In the genomic region with DNA sequence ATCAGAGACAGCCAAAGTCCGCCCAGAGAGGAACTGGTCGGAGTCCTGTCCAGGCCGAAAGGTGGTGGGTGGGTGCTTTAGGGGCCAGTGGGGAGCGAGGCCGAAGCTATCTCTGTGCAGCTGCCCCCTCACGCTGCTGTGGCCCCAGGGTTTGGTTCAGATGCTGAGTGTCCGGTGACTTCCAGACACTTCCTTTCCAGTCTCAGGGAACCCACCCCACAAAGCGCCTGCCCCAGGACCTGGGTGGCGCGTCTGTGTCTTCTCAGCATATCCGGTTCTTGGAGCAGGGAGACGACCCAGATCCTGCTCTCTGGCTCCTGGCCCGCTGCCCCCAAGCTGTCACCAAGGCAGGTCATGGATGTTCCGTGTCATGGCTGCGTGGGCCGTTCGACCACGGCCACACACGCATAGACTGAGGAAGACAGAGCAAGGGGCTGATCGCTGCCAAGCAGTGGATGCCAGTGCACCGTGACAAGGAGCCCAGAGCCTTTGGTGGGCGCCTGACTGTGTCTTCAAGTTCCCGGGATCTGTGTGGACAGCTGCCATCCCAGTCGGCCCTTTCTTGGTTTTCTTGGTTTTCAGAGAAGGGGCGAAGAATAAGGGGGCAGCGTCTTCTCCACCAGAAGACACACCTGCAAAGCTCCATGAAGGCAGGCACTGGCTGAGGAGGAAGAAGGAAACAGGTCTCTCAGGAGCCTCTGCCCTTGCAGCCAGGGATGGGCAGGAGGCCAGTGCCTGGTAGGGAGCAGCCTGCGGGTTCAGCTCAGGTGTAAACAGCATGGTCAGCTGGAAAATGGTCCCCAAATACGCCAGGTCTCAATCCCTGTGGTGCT, we compare ENCODE assay signal across 29 cellular contexts. TPM values are rescaled to one million over a fixed set of nuclear protein-coding genes. Genes with fewer than 3 reads are reported as not detected.
DNase-seq lines count a peak whose midpoint lies in the region; ATAC-seq and TF ChIP-seq lines count a peak whose summit lies in the region.
"Had no signal": no experiment of that assay in that cellular context is flagged by ENCODE, and none has a peak within 500 bp of the region (broad histone marks: within the 10 kb centered on the region; RNA-seq: fewer than 3 reads in every experiment).

No MANE protein-coding gene starts in this region.

- H3K27ac ChIP-seq in heart left ventricle (no peak overlapping the region), lower lobe of right lung (no peak overlapping the region), spleen (no peak overlapping the region)
- H3K27ac ChIP-seq: esophagus muscularis mucosa, foreskin keratinocyte, skin epidermis, WERI-Rb-1 had no signal

- TF ChIP-seq CTCF in heart left ventricle (IDR thresholded peaks at IDR 0.05) (no peak), lower lobe of right lung (IDR thresholded peaks at IDR 0.05) (no peak), spleen (IDR thresholded peaks at IDR 0.05 in 8 of 11, conservative IDR thresholded peaks at IDR 0.05 in 3 of 11) (no peak), MCF 10A (IDR thresholded peaks at IDR 0.05; ENCODE audit: unreplicated experiment) (no peak)

- H3K9me3 Mint-ChIP-seq in activated naive CD4-positive, alpha-beta T cell treated with anti-CD3 and anti-CD28 coated beads, Interleukin-2, amount 50 U/mL, for 72 hours = no peaks in the 10 kb centered on the region
- no peaks in the 10 kb centered on the region for H3K9me3 Mint-ChIP-seq in MCF 10A (ENCODE audit: unreplicated experiment)
- H3K9me3 Mint-ChIP-seq: activated CD4-positive, alpha-beta T cell treated with anti-CD3 and anti-CD28 coated beads, Interleukin-2, amount 10 ng/mL, durations not matched to agents 24 days and 14 days; CD4-positive, alpha-beta T cell; T-cell had no signal

- 90 to 93% (median 91%) methylated on average over 27 to 28 of the region's 28 CpGs for WGBS in heart left ventricle, 4 donors
- WGBS in spleen, 5 donors = 82 to 92% (median 88%) methylated on average over 20 to 28 of the region's 28 CpGs

- BruUV-seq in MCF 10A (replicated peaks; lab: Mats Ljungman, UMichigan) = no TSS peak

- H3K36me3 Mint-ChIP-seq in activated naive CD4-positive, alpha-beta T cell treated with anti-CD3 and anti-CD28 coated beads, Interleukin-2, amount 50 U/mL, for 72 hours = no peaks in the 10 kb centered on the region
- H3K36me3 Mint-ChIP-seq in MCF 10A (ENCODE audit: insufficient read depth, unreplicated experiment) = no peaks in the 10 kb centered on the region
- H3K36me3 Mint-ChIP-seq: T-cell had no signal

- TF ChIP-seq POLR2A in heart left ventricle (IDR thresholded peaks at IDR 0.05) (no peak), spleen (IDR thresholded peaks at IDR 0.05) (no peak)

- H3K4me3 Mint-ChIP-seq in MCF 10A (ENCODE audit: unreplicated experiment) = no peak overlapping the region
- H3K4me3 Mint-ChIP-seq: activated CD4-positive, alpha-beta T cell treated with anti-CD3 and anti-CD28 coated beads, Interleukin-2, amount 10 ng/mL, durations not matched to agents 24 days and 14 days; CD4-positive, alpha-beta T cell; T-cell had no signal

- H3K27ac Mint-ChIP-seq in activated naive CD4-positive, alpha-beta T cell treated with anti-CD3 and anti-CD28 coated beads, Interleukin-2, amount 50 U/mL, for 72 hours = no peak overlapping the region
- H3K27ac Mint-ChIP-seq in MCF 10A (ENCODE audit: low read depth, unreplicated experiment) = no peak overlapping the region
- H3K27ac Mint-ChIP-seq: activated CD4-positive, alpha-beta T cell treated with anti-CD3 and anti-CD28 coated beads, Interleukin-2, amount 10 ng/mL, durations not matched to agents 24 days and 14 days; activated T-helper 2 cell treated with anti-CD3 and anti-CD28 coated beads, Interferon-gamma antibody, Interleukin-2, Interleukin-4, amounts not matched to agents 10 μg/mL and 5 μg/mL and 100 μg/mL, durations not matched to agents 14 hours and 24 hours and 36 hours; CD4-positive, alpha-beta T cell had no signal

- DNase-seq in activated naive CD4-positive, alpha-beta T cell treated with anti-CD3 and anti-CD28 coated beads, Interleukin-2, amount 50 U/mL, for 16 hours = peak; percentile 4
- no peak for DNase-seq in activated naive CD4-positive, alpha-beta T cell treated with anti-CD3 and anti-CD28 coated beads, Interleukin-2, amount 50 U/mL, for 72 hours (ENCODE audit: low spot score in 2 of 2)
- DNase-seq in heart left ventricle (peak; percentile 4 to 50 (median 19)), lower lobe of right lung (peak; percentile 31), spleen (peak; percentile 52), MCF 10A (ENCODE audit: unreplicated experiment) (no peak), NCI-H2196 treated with DMSO at 0.1 percent for 48 hours (lab: John Stamatoyannopoulos, UW; ENCODE audit: unreplicated experiment) (no peak)
- DNase-seq: activated CD4-positive, alpha-beta T cell treated with anti-CD3 and anti-CD28 coated beads, Interleukin-2, amount 10 ng/mL, durations not matched to agents 24 days and 14 days; activated CD8-positive, alpha-beta memory T cell treated with anti-CD3 and anti-CD28 coated beads for 24 hours; activated T-cell treated with anti-CD3 and anti-CD28 coated beads for 4 hours; CD4-positive, alpha-beta T cell; central memory CD4-positive, alpha-beta T cell; dermis blood vessel endothelial cell; DND-41; foreskin keratinocyte; GF-D8; mesenchymal stem cell; NCI-H1048; NCI-H2107; NCI-H446; NCI-H82; stimulated activated naive CD4-positive, alpha-beta T cell treated with Interleukin-2 at 50 U/mL for 16 hours; T-cell; WERI-Rb-1 had no signal

- H3K27me3 Mint-ChIP-seq in MCF 10A (ENCODE audit: insufficient read depth, unreplicated experiment) = peaks cover 25% of the 10 kb centered on the region

- peaks cover 0 to 6% (median 0%) of the 10 kb centered on the region in 12 donors for H3K9me3 ChIP-seq in heart left ventricle
- H3K9me3 ChIP-seq in lower lobe of right lung = no peaks in the 10 kb centered on the region
- H3K9me3 ChIP-seq in spleen = peaks cover 0 to 14% (median 3%) of the 10 kb centered on the region in 8 donors
- H3K9me3 ChIP-seq: esophagus muscularis mucosa, HAP-1 had no signal

- no peak for ATAC-seq in activated naive CD4-positive, alpha-beta T cell treated with anti-CD3 and anti-CD28 coated beads, Interleukin-2, amount 50 U/mL, for 72 hours
- no peak for ATAC-seq in heart left ventricle
- no peak for ATAC-seq in lower lobe of right lung
- no peak for ATAC-seq in HG03354 (IDR thresholded peaks at IDR 0.05; ENCODE audit: poor library complexity, severe bottlenecking, unreplicated experiment)
- ATAC-seq: foreskin keratinocyte, T-cell had no signal

- no peaks in the 10 kb centered on the region for H3K4me1 Mint-ChIP-seq in MCF 10A (ENCODE audit: insufficient read depth, unreplicated experiment)
- H3K4me1 Mint-ChIP-seq: activated CD4-positive, alpha-beta T cell treated with anti-CD3 and anti-CD28 coated beads, Interleukin-2, amount 10 ng/mL, durations not matched to agents 24 days and 14 days; T-cell had no signal

- CTCF ChIA-PET in MCF 10A (lab: Yijun Ruan, JAX) = no interaction called here

- POLR2A ChIA-PET in MCF 10A (lab: Yijun Ruan, JAX) = no interaction called here

- H3K4me3 ChIP-seq in heart left ventricle (no peak overlapping the region), lower lobe of right lung (no peak overlapping the region), spleen (no peak overlapping the region)
- H3K4me3 ChIP-seq: esophagus muscularis mucosa, HAP-1, skin epidermis had no signal

- H3K27me3 ChIP-seq in heart left ventricle = no peaks in the 10 kb centered on the region
- peaks cover 8% of the 10 kb centered on the region for H3K27me3 ChIP-seq in lower lobe of right lung (ENCODE audit: low read depth)
- peaks cover 0 to 57% (median 0%) of the 10 kb centered on the region in 7 donors for H3K27me3 ChIP-seq in spleen (replicated peaks in 1 of 7)
- H3K27me3 ChIP-seq: esophagus muscularis mucosa had no signal

- intact Hi-C loops in heart left ventricle (cut with DNase I) (loop anchor here in 2 of 10 donors (10.0 kb wide), 1 partner anchor 53 kb away; no protein-coding TSS in a partner anchor), lower lobe of right lung (cut with DNase I) (no loop called here), spleen (cut with DNase I; ENCODE audit: low total_unique reads) (no loop called here), MCF 10A (cut with micrococcal nuclease) (no loop called here)

- H3K4me1 ChIP-seq in heart left ventricle = peaks cover 0 to 10% (median 9%) of the 10 kb centered on the region in 12 donors
- H3K4me1 ChIP-seq in lower lobe of right lung = peaks cover 17% of the 10 kb centered on the region
- peaks cover 4 to 10% (median 8%) of the 10 kb centered on the region in 6 donors for H3K4me1 ChIP-seq in spleen
- H3K4me1 ChIP-seq: foreskin keratinocyte had no signal

- no peaks in the 10 kb centered on the region for H3K36me3 ChIP-seq in heart left ventricle
- no peaks in the 10 kb centered on the region for H3K36me3 ChIP-seq in lower lobe of right lung
- no peaks in the 10 kb centered on the region for H3K36me3 ChIP-seq in spleen
- H3K36me3 ChIP-seq: esophagus muscularis mucosa, HAP-1, WERI-Rb-1 had no signal

RNA-seq across cellular contexts. Expression of gene COL18A1, which starts 22.9 kb away (rescaled TPM):
- 10 to 100 TPM in 1 of 2 donors, 1 to 10 TPM in 1; 4.3 to 22.3 TPM for total RNA-seq in activated naive CD4-positive, alpha-beta T cell treated with anti-CD3 and anti-CD28 coated beads, Interleukin-2, amount 50 U/mL, for 72 hours
- 100 to 1,000 TPM in 2 of 9 donors, 10 to 100 TPM in 7; 31.7 to 109 (median 59.0) TPM for total RNA-seq in heart left ventricle
- 10 to 100 TPM; 38.9 to 65.6 TPM for polyA plus RNA-seq in heart left ventricle
- total RNA-seq in lower lobe of right lung = 45.1 TPM
- 100 to 1,000 TPM in 3 of 7 donors, 10 to 100 TPM in 4; 71.8 to 208 (median 99.6) TPM for total RNA-seq in spleen
- 10 to 100 TPM; 35.0 to 66.9 (median 60.0) TPM for polyA plus RNA-seq in spleen
- total RNA-seq in MCF 10A (2022) = 2.1 and 3.4 TPM in 2 replicates

Comparison
In these comparisons a context has a peak if more than half of its experiments do, and no peak if none do; other contexts are left out.
1. DNase-seq: peak in activated naive CD4-positive, alpha-beta T cell treated with anti-CD3 and anti-CD28 coated beads, Interleukin-2, amount 50 U/mL, for 16 hours (single experiment), heart left ventricle (5 of 5), lower lobe of right lung (single experiment) and spleen (single experiment); none in activated naive CD4-positive, alpha-beta T cell treated with anti-CD3 and anti-CD28 coated beads, Interleukin-2, amount 50 U/mL, for 72 hours (0 of 2), MCF 10A (single experiment) and NCI-H2196 treated with DMSO at 0.1 percent for 48 hours (single experiment).